ENCODE assay signal across 1 cellular context in the genomic region with DNA sequence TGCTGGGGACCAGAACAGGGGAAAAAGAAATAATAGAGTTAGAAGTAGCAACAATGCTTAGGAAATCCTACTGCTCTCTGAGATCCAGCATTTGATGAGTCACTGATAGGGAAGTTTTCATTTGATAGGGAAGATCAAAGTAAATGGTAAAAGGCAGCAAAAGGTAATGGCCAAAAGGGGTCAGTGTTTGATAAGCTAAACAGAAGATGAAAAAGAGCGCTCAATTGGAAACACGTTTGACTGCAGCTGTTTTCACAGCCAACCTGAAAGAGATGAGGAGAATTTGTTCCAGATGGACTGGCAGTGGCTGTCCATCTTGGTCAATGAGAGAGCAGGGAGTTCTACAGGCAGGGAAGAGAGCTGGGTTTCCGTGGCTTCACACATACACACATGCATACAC.
TF ChIP-seq lines count a peak whose summit lies in the region.

No MANE protein-coding gene starts in this region.

TF ChIP-seq in GM12878, 131 proteins besides CTCF, POLR2A, EP300 and RAD21 (continued from another document):
- TF ChIP-seq, protein P1, sequence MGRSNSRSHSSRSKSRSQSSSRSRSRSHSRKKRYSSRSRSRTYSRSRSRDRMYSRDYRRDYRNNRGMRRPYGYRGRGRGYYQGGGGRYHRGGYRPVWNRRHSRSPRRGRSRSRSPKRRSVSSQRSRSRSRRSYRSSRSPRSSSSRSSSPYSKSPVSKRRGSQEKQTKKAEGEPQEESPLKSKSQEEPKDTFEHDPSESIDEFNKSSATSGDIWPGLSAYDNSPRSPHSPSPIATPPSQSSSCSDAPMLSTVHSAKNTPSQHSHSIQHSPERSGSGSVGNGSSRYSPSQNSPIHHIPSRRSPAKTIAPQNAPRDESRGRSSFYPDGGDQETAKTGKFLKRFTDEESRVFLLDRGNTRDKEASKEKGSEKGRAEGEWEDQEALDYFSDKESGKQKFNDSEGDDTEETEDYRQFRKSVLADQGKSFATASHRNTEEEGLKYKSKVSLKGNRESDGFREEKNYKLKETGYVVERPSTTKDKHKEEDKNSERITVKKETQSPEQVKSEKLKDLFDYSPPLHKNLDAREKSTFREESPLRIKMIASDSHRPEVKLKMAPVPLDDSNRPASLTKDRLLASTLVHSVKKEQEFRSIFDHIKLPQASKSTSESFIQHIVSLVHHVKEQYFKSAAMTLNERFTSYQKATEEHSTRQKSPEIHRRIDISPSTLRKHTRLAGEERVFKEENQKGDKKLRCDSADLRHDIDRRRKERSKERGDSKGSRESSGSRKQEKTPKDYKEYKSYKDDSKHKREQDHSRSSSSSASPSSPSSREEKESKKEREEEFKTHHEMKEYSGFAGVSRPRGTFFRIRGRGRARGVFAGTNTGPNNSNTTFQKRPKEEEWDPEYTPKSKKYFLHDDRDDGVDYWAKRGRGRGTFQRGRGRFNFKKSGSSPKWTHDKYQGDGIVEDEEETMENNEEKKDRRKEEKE (IDR thresholded peaks at IDR 0.05): no peak
- no peak for TF ChIP-seq TCF12 (IDR thresholded peaks at IDR 0.05; ENCODE audit: low read depth, low read length)
- TF ChIP-seq ESRRA (IDR thresholded peaks at IDR 0.05; ENCODE audit: low read length): no peak
- no peak for TF ChIP-seq BHLHE40 (IDR thresholded peaks at IDR 0.05; ENCODE audit: borderline replicate concordance in 1 of 2, low read depth in 2 of 2, low read length in 1 of 2)
- TF ChIP-seq BACH1 (IDR thresholded peaks at IDR 0.05; ENCODE audit: borderline replicate concordance): no peak
- no peak for TF ChIP-seq WRNIP1 (IDR thresholded peaks at IDR 0.05; ENCODE audit: borderline replicate concordance, low read depth, low read length)
- no peak for TF ChIP-seq ZBED1 (IDR thresholded peaks at IDR 0.05; ENCODE audit: borderline replicate concordance)
- TF ChIP-seq ATF7 (IDR thresholded peaks at IDR 0.05; ENCODE audit: low read depth): no peak
- TF ChIP-seq, protein P2, sequence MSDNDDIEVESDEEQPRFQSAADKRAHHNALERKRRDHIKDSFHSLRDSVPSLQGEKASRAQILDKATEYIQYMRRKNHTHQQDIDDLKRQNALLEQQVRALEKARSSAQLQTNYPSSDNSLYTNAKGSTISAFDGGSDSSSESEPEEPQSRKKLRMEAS (IDR thresholded peaks at IDR 0.05; ENCODE audit: low read depth, low read length): no peak
- TF ChIP-seq SMARCA5 (IDR thresholded peaks at IDR 0.05): no peak
